10 cellular contexts compared by ENCODE assay signal in genomic region chr7:122681186-122681585, GRCh38. TPM values are rescaled to one million over a fixed set of nuclear protein-coding genes. Genes with fewer than 3 reads are reported as not detected.
"Had no signal": no experiment of that assay in that cellular context is flagged by ENCODE, and none has a peak within 500 bp of the region (broad histone marks: within the 10 kb centered on the region; RNA-seq: fewer than 3 reads in every experiment).

No MANE protein-coding gene starts in this region.

RNA-seq across cellular contexts. Expression of gene RNF133, which starts 17.7 kb away (rescaled TPM):
- total RNA-seq: kidney epithelial cell; mononuclear cell; myocyte; naive thymus-derived CD4-positive, alpha-beta T cell had no signal
- polyA plus RNA-seq: immature natural killer cell; keratinocyte; liver; mammary epithelial cell; naive thymus-derived CD4-positive, alpha-beta T cell had no signal

RNA-seq across cellular contexts. Expression of gene RNF148, which starts 21.5 kb away (rescaled TPM):
- total RNA-seq: left ventricle myocardium inferior; mesothelial cell of epicardium; mononuclear cell; myocyte; naive thymus-derived CD4-positive, alpha-beta T cell had no signal
- polyA plus RNA-seq: immature natural killer cell; keratinocyte; naive thymus-derived CD4-positive, alpha-beta T cell had no signal
